18 cellular contexts compared by ENCODE assay signal in genomic region chr21:36642777-36643176, GRCh38. TPM values are rescaled to one million over a fixed set of nuclear protein-coding genes. Genes with fewer than 3 reads are reported as not detected.
DNase-seq lines count a peak whose midpoint lies in the region; FAIRE-seq and TF ChIP-seq lines count a peak whose summit lies in the region.
"Had no signal": no experiment of that assay in that cellular context is flagged by ENCODE, and none has a peak within 500 bp of the region (broad histone marks: within the 10 kb centered on the region; RNA-seq: fewer than 3 reads in every experiment).

No MANE protein-coding gene starts in this region.

- intact Hi-C loops in cardiac septum (cut with DNase I), result no loop called here
- intact Hi-C loops in left ventricle myocardium inferior (cut with micrococcal nuclease), result no loop called here
- intact Hi-C loops in OCI-LY7 (cut with micrococcal nuclease; ENCODE audit: unreplicated experiment), result no loop called here

- peaks cover 5% of the 10 kb centered on the region for H3K4me1 ChIP-seq in left ventricle myocardium inferior
- no peaks in the 10 kb centered on the region for H3K4me1 ChIP-seq in OCI-LY7 (ENCODE audit: insufficient read depth, low read length, poor library complexity, severe bottlenecking)

- H3K36me3 ChIP-seq in left ventricle myocardium inferior (no peaks in the 10 kb centered on the region), OCI-LY7 (ENCODE audit: insufficient read depth, low read length) (no peaks in the 10 kb centered on the region)

- H3K79me2 ChIP-seq in OCI-LY7 (ENCODE audit: insufficient read depth, low read depth, low read length), result no peaks in the 10 kb centered on the region

- no peak overlapping the region for H2AFZ ChIP-seq in OCI-LY7 (ENCODE audit: low read length)

- no peak overlapping the region for H3K4me2 ChIP-seq in OCI-LY7 (ENCODE audit: low read length)
- H3K4me2 ChIP-seq: A549 had no signal

- CTCF ChIA-PET in OCI-LY7 (lab: Charles Lee; ENCODE audit: unreplicated experiment), result no interaction called here

- H3K27ac ChIP-seq in left ventricle myocardium inferior (replicated peaks) (no peak overlapping the region), coronary artery (no peak overlapping the region), OCI-LY7 (ENCODE audit: low read depth, low read length, poor library complexity, severe bottlenecking) (no peak overlapping the region)
- H3K27ac ChIP-seq: 22Rv1, A549 had no signal

- TF ChIP-seq CTCF in left ventricle myocardium inferior (IDR thresholded peaks at IDR 0.05; ENCODE audit: borderline replicate concordance), result no peak
- no peak for TF ChIP-seq CTCF in coronary artery (IDR thresholded peaks at IDR 0.05)
- TF ChIP-seq CTCF in OCI-LY7 (conservative IDR thresholded peaks at IDR 0.05; ENCODE audit: low read length), result no peak

- no peaks in the 10 kb centered on the region for H3K9me2 ChIP-seq in OCI-LY7 (ENCODE audit: insufficient read depth, low read length)

- no peak for FAIRE-seq in GM19239 (lab: Jason Lieb, UNC)
- FAIRE-seq: A549, GM12892, GM18507, H54 had no signal

- POLR2A ChIA-PET in OCI-LY7 (lab: Charles Lee), result interaction anchor here (1.1 kb wide), 1 partner anchor 189 kb away, joined by 3 read pairs; no protein-coding TSS in a partner anchor

- BruUV-seq in OCI-LY7 (replicated peaks; lab: Mats Ljungman, UMichigan), result no TSS peak

- DNase-seq in cardiac septum (ENCODE audit: low spot score), result peak; percentile 58
- DNase-seq in left ventricle myocardium inferior, result no peak
- DNase-seq in coronary artery (ENCODE audit: low spot score), result peak; percentile 36
- peak; percentile 55 for DNase-seq in mesenteric fat pad (ENCODE audit: low spot score)
- DNase-seq in OCI-LY7 (ENCODE audit: low spot score), result no peak
- DNase-seq in GM19239 (ENCODE audit: insufficient read length, low spot score), result no peak
- no peak for DNase-seq in activated T-cell treated with anti-CD3 and anti-CD28 coated beads, Interleukin-2, amount 50 U/mL, for 1 hour
- DNase-seq: C1 segment of cervical spinal cord; CD4-positive, CD25-positive, alpha-beta regulatory T cell; DMS153; DMS79; GDM1; HCEC 1CT had no signal

- H4K20me1 ChIP-seq in OCI-LY7 (ENCODE audit: insufficient read depth, low read length), result no peaks in the 10 kb centered on the region

- H3K9me3 ChIP-seq in left ventricle myocardium inferior (replicated peaks), result no peaks in the 10 kb centered on the region
- no peaks in the 10 kb centered on the region for H3K9me3 ChIP-seq in OCI-LY7 (ENCODE audit: low read length)
- H3K9me3 ChIP-seq: A549 had no signal

- peaks cover 46% of the 10 kb centered on the region for H3K27me3 ChIP-seq in left ventricle myocardium inferior (ENCODE audit: low read depth)

- H3K4me3 ChIP-seq in left ventricle myocardium inferior, result no peak overlapping the region
- H3K4me3 ChIP-seq in coronary artery, result no peak overlapping the region
- H3K4me3 ChIP-seq in OCI-LY7 (ENCODE audit: low read depth, low read length, poor library complexity, severe bottlenecking), result no peak overlapping the region
- H3K4me3 ChIP-seq: A549 had no signal

RNA-seq across cellular contexts. Expression of gene SIM2, which starts 56.1 kb away (rescaled TPM):
- total RNA-seq in cardiac septum (0.16 TPM), left ventricle myocardium inferior (not detected), mesenteric fat pad (not detected), OCI-LY7 (2022) (not detected in 2 replicates)
- total RNA-seq in OCI-LY7 (2014; rRNA removed; shearing (Covaris generic)), result not detected in 2 replicates
- total RNA-seq: CD4-positive, CD25-positive, alpha-beta regulatory T cell had no signal

Comparison
In these comparisons a context has a peak if more than half of its experiments do, and no peak if none do; other contexts are left out.
1. DNase-seq: peak in cardiac septum (single experiment), coronary artery (single experiment) and mesenteric fat pad (single experiment); none in left ventricle myocardium inferior (single experiment), OCI-LY7 (single experiment), GM19239 (single experiment) and activated T-cell treated with anti-CD3 and anti-CD28 coated beads, Interleukin-2, amount 50 U/mL, for 1 hour (single experiment).